In the genomic region with DNA sequence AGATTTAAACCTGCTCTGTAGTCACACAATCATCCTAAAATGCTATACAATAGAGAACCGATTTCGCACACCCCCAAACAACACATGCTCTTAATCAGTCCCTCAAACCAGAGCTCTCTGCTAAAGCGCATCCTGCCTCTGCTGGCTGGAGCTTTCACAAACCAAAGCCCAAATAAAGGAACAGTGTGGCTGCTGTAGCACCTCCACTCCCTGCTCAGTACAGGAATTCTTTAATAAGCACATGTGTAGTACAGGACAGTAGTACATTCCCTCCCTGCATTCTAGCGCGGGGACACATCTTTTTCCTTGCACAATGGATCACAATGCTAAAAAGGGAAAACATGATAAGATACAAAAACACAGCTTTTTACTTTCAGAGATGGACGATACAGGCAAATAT, we compare ENCODE assay signal across 10 cellular contexts.
A peak's percentile ranks its signal among the peaks of the same experiment; 100 is the strongest.
DNase-seq lines count a peak whose midpoint lies in the region; ATAC-seq and TF ChIP-seq lines count a peak whose summit lies in the region.
"Had no signal": no experiment of that assay in that cellular context is flagged by ENCODE, and none has a peak within 500 bp of the region (broad histone marks: within the 10 kb centered on the region; RNA-seq: fewer than 3 reads in every experiment).

No MANE protein-coding gene starts in this region.

- H4K20me1 ChIP-seq in GM23338 (replicated peaks; ENCODE audit: insufficient read depth): no peaks in the 10 kb centered on the region

- H3K27me3 ChIP-seq in GM23338 (ENCODE audit: insufficient read depth) (no peaks in the 10 kb centered on the region), brain microvascular endothelial cell (replicated peaks) (peaks cover 8% of the 10 kb centered on the region), skeletal muscle tissue (ENCODE audit: control insufficient read depth in 3 of 3, insufficient read depth in 3 of 3, low read length in 3 of 3) (no peaks in the 10 kb centered on the region)

- in situ Hi-C loops in brain microvascular endothelial cell (cut with HindIII; ENCODE audit: low pct_ligation_motif_present, low sequenced_read_pairs): no loop called here

- TF ChIP-seq CTCF in GM23338 (conservative IDR thresholded peaks at IDR 0.05; ENCODE audit: low read depth in 2 of 2) (peak in 1 of 2 experiments; percentile 33; a peak in 2 of 4 replicates), brain microvascular endothelial cell (IDR thresholded peaks at IDR 0.05; ENCODE audit: low read depth, low read length, missing control alignments) (peak; percentile 14)

- H3K36me3 ChIP-seq in GM23338 (ENCODE audit: insufficient read depth) (no peaks in the 10 kb centered on the region), brain microvascular endothelial cell (replicated peaks) (no peaks in the 10 kb centered on the region), skeletal muscle tissue (ENCODE audit: control insufficient read depth in 3 of 3, insufficient read depth in 3 of 3, low read length in 3 of 3) (no peaks in the 10 kb centered on the region)

- no peak overlapping the region for H2AFZ ChIP-seq in GM23338

- TF ChIP-seq POLR2A in erythroblast (IDR thresholded peaks at IDR 0.05; ENCODE audit: low read length): no peak

- H3K9me3 ChIP-seq in skeletal muscle tissue (ENCODE audit: control insufficient read depth in 3 of 3, low read length in 3 of 3): no peaks in the 10 kb centered on the region

- peak; percentile 65 for ATAC-seq in GM23338
- no peak for ATAC-seq in GM18868 (IDR thresholded peaks at IDR 0.05; ENCODE audit: unreplicated experiment)

- peak overlapping the region; percentile 77 for H3K4me3 ChIP-seq in GM23338
- peak overlapping the region; percentile 57 for H3K4me3 ChIP-seq in brain microvascular endothelial cell (ENCODE audit: low read depth, low read length)
- peak overlapping the region; percentile 75 for H3K4me3 ChIP-seq in iPS-11a (ENCODE audit: low read depth, low read length)
- peak overlapping the region; percentile 57 to 76 (median 76) for H3K4me3 ChIP-seq in skeletal muscle tissue (ENCODE audit: low read length in 3 of 3)

- no peaks in the 10 kb centered on the region for H3K36me3 Mint-ChIP-seq in GM23338 (ENCODE audit: low read depth)
- H3K36me3 Mint-ChIP-seq in activated CD4-positive, alpha-beta T cell treated with anti-CD3 and anti-CD28 coated beads, Interleukin-2, amount 10 ng/mL, durations not matched to agents 24 days and 14 days (ENCODE audit: low read depth): no peaks in the 10 kb centered on the region

- peaks cover 24% of the 10 kb centered on the region for H3K4me1 Mint-ChIP-seq in GM23338
- H3K4me1 Mint-ChIP-seq in activated CD4-positive, alpha-beta T cell treated with anti-CD3 and anti-CD28 coated beads, Interleukin-2, amount 10 ng/mL, durations not matched to agents 24 days and 14 days: no peaks in the 10 kb centered on the region

- peaks cover 2% of the 10 kb centered on the region for H3K27me3 Mint-ChIP-seq in GM23338 (ENCODE audit: insufficient read depth, low read depth, poor library complexity)
- H3K27me3 Mint-ChIP-seq in activated CD4-positive, alpha-beta T cell treated with anti-CD3 and anti-CD28 coated beads, Interleukin-2, amount 10 ng/mL, durations not matched to agents 24 days and 14 days: peaks cover 8% of the 10 kb centered on the region

- no peaks in the 10 kb centered on the region for H3K9me3 Mint-ChIP-seq in GM23338
- no peaks in the 10 kb centered on the region for H3K9me3 Mint-ChIP-seq in activated CD4-positive, alpha-beta T cell treated with anti-CD3 and anti-CD28 coated beads, Interleukin-2, amount 10 ng/mL, durations not matched to agents 24 days and 14 days

- H3K4me2 ChIP-seq in GM23338: peak overlapping the region; percentile 89

- no peaks in the 10 kb centered on the region for H3K9me2 ChIP-seq in GM23338 (ENCODE audit: insufficient read depth)

- H3K27ac ChIP-seq in GM23338 (ENCODE audit: low read depth): no peak overlapping the region
- no peak overlapping the region for H3K27ac ChIP-seq in brain microvascular endothelial cell
- no peak overlapping the region for H3K27ac ChIP-seq in skeletal muscle tissue (ENCODE audit: low read depth, low read length)

- H3K27ac Mint-ChIP-seq in GM23338: no peak overlapping the region
- H3K27ac Mint-ChIP-seq in activated CD4-positive, alpha-beta T cell treated with anti-CD3 and anti-CD28 coated beads, Interleukin-2, amount 10 ng/mL, durations not matched to agents 24 days and 14 days: no peak overlapping the region

- DNase-seq in GM23338 (ENCODE audit: low spot score) (peak; percentile 59), brain microvascular endothelial cell (no peak), DMS114 treated with DMSO at 0.1 percent for 48 hours (lab: John Stamatoyannopoulos, UW; ENCODE audit: unreplicated experiment) (no peak), erythroblast (lab: John Stamatoyannopoulos, UW) (no peak)
- no peak for DNase-seq in activated CD4-positive, alpha-beta T cell treated with anti-CD3 and anti-CD28 coated beads, Interleukin-2, amount 10 ng/mL, durations not matched to agents 24 days and 14 days
- DNase-seq: activated naive CD4-positive, alpha-beta T cell treated with anti-CD3 and anti-CD28 coated beads, Interleukin-2, amount 50 U/mL, for 16 hours; stimulated activated CD8-positive, alpha-beta memory T cell treated with anti-CD3 and anti-CD28 coated beads, Interleukin-4, amount 100 ng/mL, for 48 hours had no signal

- H3K4me1 ChIP-seq in GM23338 (ENCODE audit: insufficient read depth) (peaks cover 34% of the 10 kb centered on the region), skeletal muscle tissue (ENCODE audit: control insufficient read depth in 3 of 3, insufficient read depth in 3 of 3, low read length in 3 of 3) (peaks cover 6 to 35% (median 16%) of the 10 kb centered on the region in 3 donors)

- intact Hi-C loops in activated CD4-positive, alpha-beta T cell treated with anti-CD3 and anti-CD28 coated beads, Interleukin-2, amount 10 ng/mL, durations not matched to agents 24 days and 14 days (cut with micrococcal nuclease): no loop called here

- no peaks in the 10 kb centered on the region for H3F3A ChIP-seq in GM23338 (replicated peaks; ENCODE audit: low read depth)

- peaks cover 66% of the 10 kb centered on the region for H3K79me2 ChIP-seq in GM23338 (replicated peaks; ENCODE audit: insufficient read depth)

- H3K9ac ChIP-seq in skeletal muscle tissue (ENCODE audit: low read depth in 1 of 3, low read length in 3 of 3): peak overlapping the region in 2 of 3 donors; percentile 68 to 73

- H3K4me3 Mint-ChIP-seq in GM23338: no peak overlapping the region
- no peak overlapping the region for H3K4me3 Mint-ChIP-seq in activated CD4-positive, alpha-beta T cell treated with anti-CD3 and anti-CD28 coated beads, Interleukin-2, amount 10 ng/mL, durations not matched to agents 24 days and 14 days

TF ChIP-seq in GM23338, 12 proteins besides CTCF, POLR2A, EP300 and RAD21 (continues in another document):
- no peak for TF ChIP-seq JUNB (IDR thresholded peaks at IDR 0.05; ENCODE audit: unreplicated experiment)
- no peak for TF ChIP-seq EZH2phosphoT487 (IDR thresholded peaks at IDR 0.05; ENCODE audit: unreplicated experiment)
- TF ChIP-seq ZNF331 (CRISPR knock-in tag; IDR thresholded peaks at IDR 0.05; ENCODE audit: low read depth): no peak
- no peak for TF ChIP-seq NANOG (IDR thresholded peaks at IDR 0.05; ENCODE audit: borderline replicate concordance)
- no peak for TF ChIP-seq ZNF114 (CRISPR knock-in tag; IDR thresholded peaks at IDR 0.05)
- no peak for TF ChIP-seq EZH2 (IDR thresholded peaks at IDR 0.05; ENCODE audit: low read depth, unreplicated experiment)
